In the genomic region with DNA sequence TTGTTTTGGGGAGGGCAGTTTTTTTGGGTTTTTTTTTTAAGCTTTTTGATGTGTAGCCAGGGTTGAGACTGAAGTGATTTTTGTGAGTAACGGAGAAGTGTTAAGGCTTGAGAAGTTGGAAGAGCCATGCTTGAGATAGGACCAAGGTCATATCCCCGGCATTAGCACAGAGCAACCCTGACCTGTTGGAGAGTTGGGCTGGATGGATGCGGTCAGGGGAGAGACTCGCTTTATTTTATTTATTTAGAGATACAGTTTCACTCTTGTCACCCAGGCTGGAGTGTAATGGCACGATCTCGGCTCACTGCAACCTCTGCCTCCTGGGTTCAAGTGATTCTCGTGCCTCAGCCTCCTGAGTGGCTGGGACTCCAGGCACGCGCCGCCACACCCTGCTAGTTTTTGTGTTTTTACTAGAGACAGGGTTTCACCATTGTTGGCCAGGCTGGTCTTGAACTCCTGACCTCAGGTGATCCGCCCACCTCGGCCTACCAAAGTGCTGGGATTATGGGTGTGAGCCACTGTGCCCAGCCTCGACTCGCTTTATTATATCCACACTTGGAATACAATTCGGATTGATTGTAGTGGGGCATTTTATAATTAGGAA, we compare ENCODE assay signal across 7 cellular contexts. TPM values are rescaled to one million over a fixed set of nuclear protein-coding genes. Genes with fewer than 3 reads are reported as not detected.
DNase-seq lines count a peak whose midpoint lies in the region; ATAC-seq and TF ChIP-seq lines count a peak whose summit lies in the region.
"Not testable (repeated sequence)": the region's sequence is repeated elsewhere in the genome, so short reads cannot be mapped to it uniquely, and the experiment has no call there.

No MANE protein-coding gene starts in this region.

- not testable (repeated sequence) for TF ChIP-seq RAD21 in HCT116 (IDR thresholded peaks at IDR 0.05; ENCODE audit: low read depth)

- H3K79me1 ChIP-seq in mesenchymal stem cell (replicated peaks; ENCODE audit: low read length, poor library complexity, severe bottlenecking) = not testable (repeated sequence)
- peaks cover 35% of the 10 kb centered on the region for H3K79me1 ChIP-seq in trophoblast cell (ENCODE audit: low read length)

- H4K8ac ChIP-seq in mesenchymal stem cell (ENCODE audit: low read length) (peak overlapping the region; percentile 55), trophoblast cell (ENCODE audit: low read depth, low read length) (peak overlapping the region; percentile 17)

- ATAC-seq in HCT116 (peak; percentile 37), RWPE2 (ENCODE audit: low read depth) (peak; percentile 10)
- ATAC-seq in gastroesophageal sphincter = not testable (repeated sequence)

- not testable (repeated sequence) for H3K36me3 ChIP-seq in HCT116 (ENCODE audit: control insufficient read depth in 1 of 2, insufficient read depth in 2 of 2, low read length in 2 of 2); breast epithelium; gastroesophageal sphincter; mesenchymal stem cell (ENCODE audit: control insufficient read depth in 1 of 2, insufficient read depth in 2 of 2, low read depth in 1 of 2, low read length in 2 of 2); trophoblast cell (ENCODE audit: control insufficient read depth in 1 of 2, insufficient read depth in 2 of 2, low read length in 2 of 2); stomach smooth muscle (ENCODE audit: control insufficient read depth in 2 of 2, insufficient read depth in 2 of 2, low read length in 2 of 2)
- peaks cover 78% of the 10 kb centered on the region for H3K36me3 ChIP-seq in RWPE2 (ENCODE audit: low read depth)

- peak overlapping the region; percentile 64 for H3K9ac ChIP-seq in HCT116 (ENCODE audit: low read length)
- not testable (repeated sequence) for H3K9ac ChIP-seq in mesenchymal stem cell (ENCODE audit: low read length); trophoblast cell (ENCODE audit: low read length); stomach smooth muscle (ENCODE audit: low read length in 2 of 2)

- H3K14ac ChIP-seq in mesenchymal stem cell (ENCODE audit: low read length in 2 of 2) = not testable (repeated sequence)
- H3K14ac ChIP-seq in trophoblast cell (ENCODE audit: low read length) = peak overlapping the region; percentile 33

- not testable (repeated sequence) for H3K23ac ChIP-seq in mesenchymal stem cell (ENCODE audit: low read length in 2 of 2); trophoblast cell (ENCODE audit: low read length)

- H2BK12ac ChIP-seq in mesenchymal stem cell (ENCODE audit: low read length in 2 of 2) (peak overlapping the region; percentile 78 to 96), trophoblast cell (ENCODE audit: low read length) (peak overlapping the region; percentile 97)

- H3K4me3 ChIP-seq in HCT116 (replicated peaks in 1 of 2; ENCODE audit: low read depth in 1 of 2, low read length in 2 of 2) (peak overlapping the region; percentile 7 to 44), mesenchymal stem cell (ENCODE audit: insufficient read depth in 1 of 2, low read depth in 1 of 2, low read length in 2 of 2) (peak overlapping the region in 1 of 2 experiments; percentile 22)
- H3K4me3 ChIP-seq in RWPE2 (ENCODE audit: severe bottlenecking); breast epithelium; gastroesophageal sphincter; trophoblast cell (ENCODE audit: low read depth, low read length); stomach smooth muscle (ENCODE audit: low read length in 2 of 2): not testable (repeated sequence)

- WGBS in gastroesophageal sphincter (ENCODE audit: low coverage in 1 of 2), 2 donors = 63 to 71% methylated on average over 9 to 11 of the region's 15 CpGs
- 79% methylated on average over 11 of the region's 15 CpGs for WGBS in mesenchymal stem cell
- WGBS in trophoblast cell (ENCODE audit: extremely low coverage, insufficient coverage, insufficient read length) = no CpG with 5 or more reads among the region's 15 CpGs

- not testable (repeated sequence) for TF ChIP-seq EP300 in gastroesophageal sphincter (IDR thresholded peaks at IDR 0.05)

- not testable (repeated sequence) for DNase-seq in HCT116 (ENCODE audit: low read depth, low spot score); RWPE2 (ENCODE audit: low spot score); breast epithelium (ENCODE audit: low spot score in 2 of 2); mesenchymal stem cell
- DNase-seq in trophoblast cell = peak in 1 of 2 donors; percentile 40

- intact Hi-C loops in HCT116 (cut with micrococcal nuclease); breast epithelium (cut with DNase I; ENCODE audit: low total_unique reads): not testable (repeated sequence)

- H2BK15ac ChIP-seq in mesenchymal stem cell (ENCODE audit: low read depth, poor library complexity, severe bottlenecking) = not testable (repeated sequence)

- H2AK5ac ChIP-seq in mesenchymal stem cell (ENCODE audit: low read length, severe bottlenecking) (peak overlapping the region; percentile 88), trophoblast cell (ENCODE audit: low read length) (peak overlapping the region; percentile 76)

- CTCF ChIA-PET in HCT116 (lab: Charles Lee) = not testable (repeated sequence)

- TF ChIP-seq POLR2A in HCT116 (IDR thresholded peaks at IDR 0.05; ENCODE audit: borderline replicate concordance, extremely low read depth, insufficient read depth, insufficient read length); breast epithelium (IDR thresholded peaks at IDR 0.05); gastroesophageal sphincter (IDR thresholded peaks at IDR 0.05): not testable (repeated sequence)

- peak overlapping the region; percentile 82 for H2BK120ac ChIP-seq in mesenchymal stem cell (ENCODE audit: low read depth, low read length)
- peak overlapping the region; percentile 91 for H2BK120ac ChIP-seq in trophoblast cell (ENCODE audit: insufficient read depth, low read length, poor library complexity)

- peak overlapping the region; percentile 80 to 84 for H3K18ac ChIP-seq in mesenchymal stem cell (ENCODE audit: low read depth in 1 of 2, low read length in 2 of 2)
- H3K18ac ChIP-seq in trophoblast cell (ENCODE audit: low read length) = peak overlapping the region; percentile 61

- not testable (repeated sequence) for H4K20me1 ChIP-seq in HCT116 (ENCODE audit: insufficient read depth)

- not testable (repeated sequence) for H2AFZ ChIP-seq in HCT116 (ENCODE audit: low read depth, low read length, poor library complexity, severe bottlenecking); mesenchymal stem cell (ENCODE audit: low read depth, low read length)
- peak overlapping the region; percentile 35 for H2AFZ ChIP-seq in trophoblast cell (ENCODE audit: insufficient read depth, low read length, poor library complexity)

- not testable (repeated sequence) for H2BK5ac ChIP-seq in mesenchymal stem cell (ENCODE audit: low read depth, low read length, poor library complexity, severe bottlenecking)
- peak overlapping the region; percentile 75 for H2BK5ac ChIP-seq in trophoblast cell (ENCODE audit: low read depth, low read length, poor library complexity)

- H3K4me2 ChIP-seq in HCT116 (ENCODE audit: low read length) (peak overlapping the region; percentile 78), trophoblast cell (ENCODE audit: low read length) (peak overlapping the region; percentile 33)
- not testable (repeated sequence) for H3K4me2 ChIP-seq in mesenchymal stem cell (ENCODE audit: low read length, poor library complexity, severe bottlenecking)

- peak overlapping the region; percentile 40 for H3K4ac ChIP-seq in mesenchymal stem cell (ENCODE audit: low read depth in 1 of 2, low read length in 2 of 2)
- H3K4ac ChIP-seq in trophoblast cell (ENCODE audit: low read depth, low read length) = peak overlapping the region; percentile 73

- H3K9me3 ChIP-seq in HCT116 (ENCODE audit: control insufficient read depth in 1 of 2, insufficient read depth in 1 of 2, low read depth in 1 of 2, low read length in 2 of 2); RWPE2 (ENCODE audit: severe bottlenecking); breast epithelium; gastroesophageal sphincter; mesenchymal stem cell (ENCODE audit: control insufficient read depth, low read length); trophoblast cell (ENCODE audit: insufficient read depth, low read depth, low read length); stomach smooth muscle (ENCODE audit: control insufficient read depth in 2 of 2, low read length in 2 of 2): not testable (repeated sequence)

- RAD21 ChIA-PET in HCT116 (lab: Charles Lee; ENCODE audit: low non-redundant PET in 1 of 2, low total read pairs in 2 of 2, uncharacterized antibody in 2 of 2, unreplicated experiment in 2 of 2) = interaction anchor here in 1 of 2 experiments (1.0 kb wide), 1 partner anchor 43 kb away, joined by 3 read pairs; no protein-coding TSS in a partner anchor

- not testable (repeated sequence) for H3K27me3 ChIP-seq in HCT116 (ENCODE audit: insufficient read depth, low read length); RWPE2 (ENCODE audit: insufficient read depth, poor library complexity, severe bottlenecking); breast epithelium; gastroesophageal sphincter; mesenchymal stem cell (ENCODE audit: control insufficient read depth in 1 of 2, insufficient read depth in 1 of 2, low read length in 2 of 2); trophoblast cell (ENCODE audit: insufficient read depth, low read length); stomach smooth muscle (ENCODE audit: control insufficient read depth in 1 of 2, insufficient read depth in 2 of 2, low read length in 2 of 2)

- H4K91ac ChIP-seq in mesenchymal stem cell (ENCODE audit: low read length) = peak overlapping the region; percentile 87
- H4K91ac ChIP-seq in trophoblast cell (ENCODE audit: low read depth, low read length) = peak overlapping the region; percentile 91

- TSS peak; percentile 33 for BruUV-seq in HCT116 (replicated peaks; lab: Mats Ljungman, UMichigan)

- not testable (repeated sequence) for TF ChIP-seq CTCF in HCT116 (IDR thresholded peaks at IDR 0.05 in 2 of 3, conservative IDR thresholded peaks at IDR 0.05 in 1 of 3; ENCODE audit: borderline replicate concordance in 1 of 3, insufficient read depth in 1 of 3, low read depth in 2 of 3, low read length in 2 of 3); RWPE2 (IDR thresholded peaks at IDR 0.05; ENCODE audit: poor library complexity, severe bottlenecking); breast epithelium (IDR thresholded peaks at IDR 0.05); gastroesophageal sphincter (IDR thresholded peaks at IDR 0.05)

- POLR2A ChIA-PET in HCT116 (lab: Charles Lee) = interaction anchor here (1.2 to 1.4 kb wide), 3 partner anchors 9 to 78 kb away, joined by 3 read pairs; no protein-coding TSS in a partner anchor

- H3K79me2 ChIP-seq in HCT116 (ENCODE audit: insufficient read depth, low read length) (peaks cover 80% of the 10 kb centered on the region), trophoblast cell (ENCODE audit: control insufficient read depth, insufficient read depth, low read length, poor library complexity) (peaks cover 24% of the 10 kb centered on the region)

- H3K4me1 ChIP-seq in HCT116 (ENCODE audit: control insufficient read depth in 1 of 2, insufficient read depth in 2 of 2, low read length in 2 of 2) (peaks cover 63 to 87% of the 10 kb centered on the region in 2 experiments), RWPE2 (ENCODE audit: insufficient read depth, poor library complexity, severe bottlenecking) (peaks cover 96% of the 10 kb centered on the region), breast epithelium (peaks cover 3 to 16% of the 10 kb centered on the region in 2 donors), gastroesophageal sphincter (peaks cover 10 to 90% (median 36%) of the 10 kb centered on the region in 3 donors), mesenchymal stem cell (ENCODE audit: control insufficient read depth, insufficient read depth, low read depth, low read length) (peaks cover 37% of the 10 kb centered on the region), trophoblast cell (ENCODE audit: control insufficient read depth in 1 of 2, insufficient read depth in 2 of 2, low read length in 2 of 2) (peaks cover 34 to 44% of the 10 kb centered on the region in 2 experiments), stomach smooth muscle (ENCODE audit: control insufficient read depth, insufficient read depth, low read length) (peaks cover 39% of the 10 kb centered on the region)

- H4K12ac ChIP-seq in trophoblast cell (ENCODE audit: low read depth, low read length) = not testable (repeated sequence)

- H3K27ac ChIP-seq in HCT116 (ENCODE audit: low read depth, low read length) (peak overlapping the region; percentile 80), RWPE2 (ENCODE audit: poor library complexity, severe bottlenecking) (peak overlapping the region; percentile 94), breast epithelium (peak overlapping the region; percentile 83 to 84), gastroesophageal sphincter (peak overlapping the region; percentile 76 to 85 (median 84)), mesenchymal stem cell (ENCODE audit: low read length, poor library complexity, severe bottlenecking) (peak overlapping the region; percentile 99), trophoblast cell (ENCODE audit: low read depth, low read length) (peak overlapping the region; percentile 96), stomach smooth muscle (ENCODE audit: low read length) (peak overlapping the region; percentile 69)

- not testable (repeated sequence) for H3K9me2 ChIP-seq in HCT116 (ENCODE audit: insufficient read depth)

RNA-seq across cellular contexts. Expression of gene FLNB, which starts 43.5 kb away (rescaled TPM):
- total RNA-seq in HCT116 (2021; ENCODE audit: unreplicated experiment) (116 TPM), breast epithelium (100 to 1,000 TPM in 2 of 3 donors, 10 to 100 TPM in 1; 40.3 to 242 (median 164) TPM), gastroesophageal sphincter (100 to 1,000 TPM in 1 of 4 donors, 10 to 100 TPM in 3; 60.2 to 138 (median 96.2) TPM)
- 149 and 179 TPM in 2 replicates for polyA plus RNA-seq in HCT116 (2012)
- 55.8 TPM for polyA plus RNA-seq in mesenchymal stem cell (2013, experiment 1 of 2)
- polyA plus RNA-seq in mesenchymal stem cell (2013, experiment 2 of 2) = 47.9 TPM
- polyA plus RNA-seq in trophoblast cell (2013) = 139 and 141 TPM in 2 replicates
